12 cellular contexts compared by ENCODE assay signal in genomic region chr5:180343846-180344327, GRCh38. TPM values are rescaled to one million over a fixed set of nuclear protein-coding genes. Genes with fewer than 3 reads are reported as not detected.
A peak's percentile ranks its signal among the peaks of the same experiment; 100 is the strongest.
DNase-seq lines count a peak whose midpoint lies in the region; ATAC-seq and TF ChIP-seq lines count a peak whose summit lies in the region.
"Had no signal": no experiment of that assay in that cellular context is flagged by ENCODE, and none has a peak within 500 bp of the region (broad histone marks: within the 10 kb centered on the region; RNA-seq: fewer than 3 reads in every experiment).

No MANE protein-coding gene starts in this region.

- DNase-seq in GM23338 (ENCODE audit: low spot score) (no peak), RWPE1 (ENCODE audit: low spot score) (peak; percentile 55), foreskin fibroblast (peak; percentile 66 to 86), psoas muscle (peak; percentile 56 to 70), esophagus squamous epithelium (lab: John Stamatoyannopoulos, UW) (no peak), islet precursor cell (no peak), foreskin melanocyte (no peak)
- DNase-seq: stomach had no signal

- POLR2A ChIA-PET in RWPE1 (lab: Yijun Ruan, JAX; ENCODE audit: low non-redundant PET) = interaction anchor here (1.0 kb wide), 1 partner anchor 10 kb away, joined by 5 read pairs; no protein-coding TSS in a partner anchor

- peak overlapping the region; percentile 95 for H3K27ac ChIP-seq in GM23338 (ENCODE audit: low read depth)
- H3K27ac ChIP-seq in RWPE1 = no peak overlapping the region
- H3K27ac ChIP-seq in psoas muscle = no peak overlapping the region
- H3K27ac ChIP-seq in esophagus squamous epithelium = no peak overlapping the region
- H3K27ac ChIP-seq: stomach had no signal

- ATAC-seq in GM23338 (peak; percentile 16), psoas muscle (peak in 2 of 4 donors; percentile 40 to 64), HG02885 (IDR thresholded peaks at IDR 0.05; ENCODE audit: poor library complexity, unreplicated experiment) (no peak)
- ATAC-seq: activated T-helper 17 cell treated with anti-CD3 and anti-CD28 coated beads, Interleukin-2, amount 50 U/mL, for 72 hours; HCT116 had no signal

- H3K9me3 ChIP-seq in psoas muscle (no peaks in the 10 kb centered on the region), esophagus squamous epithelium (no peaks in the 10 kb centered on the region)
- H3K9me3 ChIP-seq: stomach had no signal

- no peaks in the 10 kb centered on the region; the same call in 2 of the 3 replicates for H3K9me3 Mint-ChIP-seq in GM23338
- H3K9me3 Mint-ChIP-seq: activated T-helper 17 cell treated with anti-CD3 and anti-CD28 coated beads, Interleukin-2, amount 50 U/mL, for 72 hours had no signal

- peaks cover 82% of the 10 kb centered on the region for H3K4me1 Mint-ChIP-seq in GM23338
- H3K4me1 Mint-ChIP-seq: activated T-helper 17 cell treated with anti-CD3 and anti-CD28 coated beads, Interleukin-2, amount 50 U/mL, for 72 hours had no signal

- H3K4me1 ChIP-seq in GM23338 (ENCODE audit: insufficient read depth) (peaks cover 76% of the 10 kb centered on the region), psoas muscle (no peaks in the 10 kb centered on the region), esophagus squamous epithelium (peaks cover 0 to 20% (median 9%) of the 10 kb centered on the region in 3 donors)

- TF ChIP-seq POLR2A in esophagus squamous epithelium (IDR thresholded peaks at IDR 0.05) = no peak

- CTCF ChIA-PET in RWPE1 (lab: Yijun Ruan, JAX) = interaction anchor here (0.6 to 2.9 kb wide), 5 partner anchors 9 to 227 kb away, joined by 4 to 12 read pairs (median 4); no protein-coding TSS in a partner anchor

- peaks cover 83% of the 10 kb centered on the region for H3K79me2 ChIP-seq in GM23338 (replicated peaks; ENCODE audit: insufficient read depth)

- H3F3A ChIP-seq in GM23338 (replicated peaks; ENCODE audit: low read depth) = peaks cover 15% of the 10 kb centered on the region

- H3K27ac Mint-ChIP-seq in GM23338 = peak overlapping the region; percentile 95
- H3K27ac Mint-ChIP-seq: activated T-helper 17 cell treated with anti-CD3 and anti-CD28 coated beads, Interleukin-2, amount 50 U/mL, for 72 hours had no signal

- H3K4me2 ChIP-seq in GM23338 = peak overlapping the region; percentile 53

- H3K4me3 Mint-ChIP-seq in GM23338 = peak overlapping the region; percentile 61
- H3K4me3 Mint-ChIP-seq: activated T-helper 17 cell treated with anti-CD3 and anti-CD28 coated beads, Interleukin-2, amount 50 U/mL, for 72 hours had no signal

- peaks cover 57% of the 10 kb centered on the region for H3K36me3 Mint-ChIP-seq in GM23338 (ENCODE audit: low read depth)

- peak overlapping the region; percentile 4 for H3K4me3 ChIP-seq in GM23338
- H3K4me3 ChIP-seq in foreskin fibroblast (ENCODE audit: low read depth in 1 of 2, low read length in 2 of 2) = no peak overlapping the region
- H3K4me3 ChIP-seq in psoas muscle = no peak overlapping the region
- no peak overlapping the region for H3K4me3 ChIP-seq in esophagus squamous epithelium
- H3K4me3 ChIP-seq: stomach had no signal

- H3K9me2 ChIP-seq in GM23338 (ENCODE audit: insufficient read depth) = no peaks in the 10 kb centered on the region

- H3K27me3 ChIP-seq in GM23338 (ENCODE audit: insufficient read depth) (no peaks in the 10 kb centered on the region), psoas muscle (ENCODE audit: insufficient read depth in 3 of 3, low read length in 2 of 3) (no peaks in the 10 kb centered on the region), esophagus squamous epithelium (peaks cover 0 to 4% (median 0%) of the 10 kb centered on the region in 4 donors)

- H4K20me1 ChIP-seq in GM23338 (replicated peaks; ENCODE audit: insufficient read depth) = peaks cover 18% of the 10 kb centered on the region

- 23 to 31% (median 28%) methylated on average over 6 of the region's 6 CpGs for WGBS in psoas muscle, 3 donors
- WGBS in esophagus squamous epithelium, 2 donors = 46 to 64% methylated on average over 5 to 6 of the region's 6 CpGs

- H3K27me3 Mint-ChIP-seq in GM23338 (ENCODE audit: insufficient read depth, low read depth, poor library complexity) = peaks cover 17% of the 10 kb centered on the region

- H2AFZ ChIP-seq in GM23338 = no peak overlapping the region

- peaks cover under 1% of the 10 kb centered on the region; the same call in 1 of the 2 replicates for H3K36me3 ChIP-seq in GM23338 (ENCODE audit: insufficient read depth)
- H3K36me3 ChIP-seq in psoas muscle (ENCODE audit: insufficient read depth in 1 of 2, low read depth in 1 of 2) = no peaks in the 10 kb centered on the region
- H3K36me3 ChIP-seq in esophagus squamous epithelium = no peaks in the 10 kb centered on the region
- H3K36me3 ChIP-seq: stomach had no signal

- no peak for TF ChIP-seq CTCF in GM23338 (conservative IDR thresholded peaks at IDR 0.05; ENCODE audit: low read depth in 2 of 2)
- no peak for TF ChIP-seq CTCF in RWPE1 (conservative IDR thresholded peaks at IDR 0.05; ENCODE audit: low read depth)
- TF ChIP-seq CTCF in foreskin fibroblast (IDR thresholded peaks at IDR 0.05; ENCODE audit: low read depth, low read length) = no peak
- no peak for TF ChIP-seq CTCF in psoas muscle (IDR thresholded peaks at IDR 0.05)
- no peak for TF ChIP-seq CTCF in esophagus squamous epithelium (IDR thresholded peaks at IDR 0.05)

- intact Hi-C loops in psoas muscle (cut with DNase I) (no loop called here), esophagus squamous epithelium (cut with DNase I) (no loop called here)

TF ChIP-seq in GM23338, 12 proteins besides CTCF, POLR2A, EP300 and RAD21:
- no peak for TF ChIP-seq ZNF331 (CRISPR knock-in tag; IDR thresholded peaks at IDR 0.05; ENCODE audit: low read depth)
- no peak for TF ChIP-seq STAT1 (IDR thresholded peaks at IDR 0.05; ENCODE audit: unreplicated experiment)
- no peak for TF ChIP-seq EZH2 (IDR thresholded peaks at IDR 0.05; ENCODE audit: low read depth, unreplicated experiment)
- TF ChIP-seq NANOG (IDR thresholded peaks at IDR 0.05; ENCODE audit: borderline replicate concordance) = peak; percentile 5; the same call in 1 of the 2 replicates
- no peak for TF ChIP-seq POLR2AphosphoS5 (IDR thresholded peaks at IDR 0.05; ENCODE audit: low read depth)
- TF ChIP-seq EZH2phosphoT487 (IDR thresholded peaks at IDR 0.05; ENCODE audit: unreplicated experiment) = no peak
- TF ChIP-seq CREB1 (CRISPR knock-in tag; IDR thresholded peaks at IDR 0.05; ENCODE audit: low read depth) = no peak

RNA-seq across cellular contexts. Expression of gene GFPT2, which starts 9.2 kb away (rescaled TPM):
- total RNA-seq in GM23338 (2014; rRNA removed; shearing (Covaris generic)) = 103 and 120 TPM in 2 replicates
- polyA plus RNA-seq in GM23338 (2016; fragmentation: Nextera tagmentation; extraction: Ambion mirVana) (74.6 and 82.6 TPM in 2 replicates), psoas muscle (1 to 10 TPM; 2.0 to 2.4 (median 2.4) TPM)
- total RNA-seq in psoas muscle (1 to 10 TPM; 4.4 to 7.2 (median 6.5) TPM), esophagus squamous epithelium (10 to 100 TPM in 1 of 4 donors, 1 to 10 TPM in 2, not detected in 1; 5.5 to 15.6 (median 6.4) TPM)
- total RNA-seq: T-helper 1 cell treated with Interleukin-12 subunit alpha and Interleukin-12 subunit beta and Interleukin-4 antibody, amounts not matched to agents 30 ng/mL and 1 ng/mL, for 36 hours had no signal

RNA-seq across cellular contexts. Expression of gene MAPK9, which starts 52.0 kb away (rescaled TPM):
- total RNA-seq in GM23338 (2014; rRNA removed; shearing (Covaris generic)) = 27.8 and 37.0 TPM in 2 replicates
- polyA plus RNA-seq in GM23338 (2016; fragmentation: Nextera tagmentation; extraction: Ambion mirVana) (13.6 and 16.8 TPM in 2 replicates), psoas muscle (10 to 100 TPM; 16.1 to 40.1 (median 17.1) TPM)
- total RNA-seq in psoas muscle (10 to 100 TPM; 32.1 to 35.9 (median 34.6) TPM), esophagus squamous epithelium (10 to 100 TPM; 14.5 to 27.3 (median 20.5) TPM)

Comparison
In these comparisons a context has a peak if more than half of its experiments do, and no peak if none do; other contexts are left out.
1. DNase-seq: peak in RWPE1 (single experiment), foreskin fibroblast (2 of 2) and psoas muscle (2 of 2); none in GM23338 (single experiment), esophagus squamous epithelium (single experiment), islet precursor cell (single experiment) and foreskin melanocyte (single experiment).